Comparison of ENCODE assay signal across 1 cellular context in the genomic region with DNA sequence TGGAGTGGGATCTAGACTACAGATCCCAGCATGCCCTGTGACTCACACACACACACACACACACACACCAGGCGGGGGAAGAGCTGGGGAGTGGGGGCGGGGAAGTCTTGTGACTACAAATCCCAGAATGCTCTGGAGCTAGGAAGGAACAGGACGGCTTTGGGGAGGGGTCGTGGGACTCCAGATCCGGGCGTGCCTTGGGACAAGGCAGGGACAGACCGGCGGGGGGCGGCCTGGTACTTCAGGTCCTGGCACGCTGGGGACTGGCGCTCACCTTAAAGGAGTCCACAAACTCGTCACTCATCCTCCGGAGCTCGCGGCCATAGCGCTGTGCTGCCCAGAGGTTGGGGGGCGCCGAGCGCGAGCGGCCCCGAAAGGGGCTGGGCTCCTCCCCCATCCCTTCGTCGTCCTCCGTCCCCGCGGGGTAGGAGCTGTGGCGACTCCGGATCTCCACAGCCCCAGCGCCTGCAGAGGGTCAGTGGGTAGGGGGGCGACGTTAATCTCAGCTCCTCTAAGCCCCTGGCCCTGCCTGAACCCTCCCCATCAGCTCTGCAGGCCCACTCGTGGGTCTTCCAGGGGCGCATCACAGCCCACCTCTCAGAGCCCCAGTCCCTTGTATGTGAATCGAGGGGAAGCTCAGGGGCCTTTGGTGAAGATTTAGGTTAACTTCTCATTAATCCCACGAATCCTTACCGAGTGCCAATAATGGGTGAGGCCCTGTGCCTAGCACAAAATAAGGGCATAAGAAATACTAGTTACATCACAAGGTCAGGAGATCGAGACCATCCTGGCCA.
TF ChIP-seq lines count a peak whose summit lies in the region.

No MANE protein-coding gene starts in this region.

TF ChIP-seq in SK-N-SH, 30 proteins besides CTCF, POLR2A, EP300 and RAD21 (continued from another document):
- TF ChIP-seq GABPA (IDR thresholded peaks at IDR 0.05; ENCODE audit: low read depth), result peak; percentile 73
- TF ChIP-seq TAF1 (IDR thresholded peaks at IDR 0.05; ENCODE audit: borderline replicate concordance, low read depth, low read length), result no peak
- TF ChIP-seq, protein P1, sequence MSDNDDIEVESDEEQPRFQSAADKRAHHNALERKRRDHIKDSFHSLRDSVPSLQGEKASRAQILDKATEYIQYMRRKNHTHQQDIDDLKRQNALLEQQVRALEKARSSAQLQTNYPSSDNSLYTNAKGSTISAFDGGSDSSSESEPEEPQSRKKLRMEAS (IDR thresholded peaks at IDR 0.05; ENCODE audit: low read depth), result no peak
- TF ChIP-seq, protein P2, sequence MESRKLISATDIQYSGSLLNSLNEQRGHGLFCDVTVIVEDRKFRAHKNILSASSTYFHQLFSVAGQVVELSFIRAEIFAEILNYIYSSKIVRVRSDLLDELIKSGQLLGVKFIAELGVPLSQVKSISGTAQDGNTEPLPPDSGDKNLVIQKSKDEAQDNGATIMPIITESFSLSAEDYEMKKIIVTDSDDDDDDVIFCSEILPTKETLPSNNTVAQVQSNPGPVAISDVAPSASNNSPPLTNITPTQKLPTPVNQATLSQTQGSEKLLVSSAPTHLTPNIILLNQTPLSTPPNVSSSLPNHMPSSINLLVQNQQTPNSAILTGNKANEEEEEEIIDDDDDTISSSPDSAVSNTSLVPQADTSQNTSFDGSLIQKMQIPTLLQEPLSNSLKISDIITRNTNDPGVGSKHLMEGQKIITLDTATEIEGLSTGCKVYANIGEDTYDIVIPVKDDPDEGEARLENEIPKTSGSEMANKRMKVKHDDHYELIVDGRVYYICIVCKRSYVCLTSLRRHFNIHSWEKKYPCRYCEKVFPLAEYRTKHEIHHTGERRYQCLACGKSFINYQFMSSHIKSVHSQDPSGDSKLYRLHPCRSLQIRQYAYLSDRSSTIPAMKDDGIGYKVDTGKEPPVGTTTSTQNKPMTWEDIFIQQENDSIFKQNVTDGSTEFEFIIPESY (IDR thresholded peaks at IDR 0.05; ENCODE audit: borderline replicate concordance, low read depth), result no peak
- no peak for TF ChIP-seq MEF2A (IDR thresholded peaks at IDR 0.05; ENCODE audit: borderline replicate concordance, low read depth)
- TF ChIP-seq RXRA (IDR thresholded peaks at IDR 0.05; ENCODE audit: borderline replicate concordance, low read depth), result no peak
- TF ChIP-seq ELF1 (IDR thresholded peaks at IDR 0.05), result peak; percentile 49; the same call in 1 of the 2 replicates
- TF ChIP-seq SMC3 (IDR thresholded peaks at IDR 0.05; ENCODE audit: low read depth, low read length), result peak; percentile 47
- peak; percentile 82 for TF ChIP-seq CHD2 (IDR thresholded peaks at IDR 0.05; ENCODE audit: low read length, partially characterized antibody)
- TF ChIP-seq JUND (IDR thresholded peaks at IDR 0.05), result no peak
- no peak for TF ChIP-seq SIN3A (IDR thresholded peaks at IDR 0.05; ENCODE audit: borderline replicate concordance, low read depth, low read length)
- peak; percentile 66 for TF ChIP-seq MXI1 (IDR thresholded peaks at IDR 0.05; ENCODE audit: low read depth, low read length)
- no peak for TF ChIP-seq RFX5 (IDR thresholded peaks at IDR 0.05; ENCODE audit: low read length)
- TF ChIP-seq TEAD4 (IDR thresholded peaks at IDR 0.05; ENCODE audit: borderline replicate concordance, insufficient read depth), result no peak
- TF ChIP-seq, protein P3, sequence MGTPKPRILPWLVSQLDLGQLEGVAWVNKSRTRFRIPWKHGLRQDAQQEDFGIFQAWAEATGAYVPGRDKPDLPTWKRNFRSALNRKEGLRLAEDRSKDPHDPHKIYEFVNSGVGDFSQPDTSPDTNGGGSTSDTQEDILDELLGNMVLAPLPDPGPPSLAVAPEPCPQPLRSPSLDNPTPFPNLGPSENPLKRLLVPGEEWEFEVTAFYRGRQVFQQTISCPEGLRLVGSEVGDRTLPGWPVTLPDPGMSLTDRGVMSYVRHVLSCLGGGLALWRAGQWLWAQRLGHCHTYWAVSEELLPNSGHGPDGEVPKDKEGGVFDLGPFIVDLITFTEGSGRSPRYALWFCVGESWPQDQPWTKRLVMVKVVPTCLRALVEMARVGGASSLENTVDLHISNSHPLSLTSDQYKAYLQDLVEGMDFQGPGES (IDR thresholded peaks at IDR 0.05; ENCODE audit: low read depth, low read length), result no peak
- TF ChIP-seq, protein P4, sequence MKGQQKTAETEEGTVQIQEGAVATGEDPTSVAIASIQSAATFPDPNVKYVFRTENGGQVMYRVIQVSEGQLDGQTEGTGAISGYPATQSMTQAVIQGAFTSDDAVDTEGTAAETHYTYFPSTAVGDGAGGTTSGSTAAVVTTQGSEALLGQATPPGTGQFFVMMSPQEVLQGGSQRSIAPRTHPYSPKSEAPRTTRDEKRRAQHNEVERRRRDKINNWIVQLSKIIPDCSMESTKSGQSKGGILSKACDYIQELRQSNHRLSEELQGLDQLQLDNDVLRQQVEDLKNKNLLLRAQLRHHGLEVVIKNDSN (IDR thresholded peaks at IDR 0.05; ENCODE audit: borderline replicate concordance, low read depth), result no peak
- no peak for TF ChIP-seq GATA2 (CRISPR knock-in tag; IDR thresholded peaks at IDR 0.05)
- TF ChIP-seq TCF12 (IDR thresholded peaks at IDR 0.05), result no peak
- TF ChIP-seq EZH2phosphoT487 (IDR thresholded peaks at IDR 0.05; ENCODE audit: borderline replicate concordance, low read depth), result no peak
